Comparison of ENCODE assay signal across 23 cellular contexts in genomic region chr3:26376131-26376530, GRCh38.
"Had no signal": no experiment of that assay in that cellular context is flagged by ENCODE, and none has a peak within 500 bp of the region (broad histone marks: within the 10 kb centered on the region; RNA-seq: fewer than 3 reads in every experiment).

No MANE protein-coding gene starts in this region.

- H3K4me1 ChIP-seq: adrenal gland, breast epithelium had no signal

- H3K9me3 Mint-ChIP-seq: activated CD4-positive, alpha-beta memory T cell treated with anti-CD3 and anti-CD28 coated beads, Interleukin-2, amount 10 ng/mL, durations not matched to agents 7 days and 5 days; activated naive CD8-positive, alpha-beta T cell treated with anti-CD3 and anti-CD28 coated beads for 36 hours had no signal

- H3K9me3 ChIP-seq: adrenal gland, breast epithelium had no signal

- H3K27me3 ChIP-seq: adrenal gland, breast epithelium had no signal

- H3K36me3 ChIP-seq: adrenal gland, breast epithelium had no signal

- H3K36me3 Mint-ChIP-seq: activated naive CD4-positive, alpha-beta T cell treated with anti-CD3 and anti-CD28 coated beads, Interleukin-2, amount 10 ng/mL, durations not matched to agents 7 days and 5 days; activated naive CD8-positive, alpha-beta T cell treated with anti-CD3 and anti-CD28 coated beads for 36 hours; T-cell had no signal

- H3K27me3 Mint-ChIP-seq: activated CD4-positive, alpha-beta memory T cell treated with anti-CD3 and anti-CD28 coated beads, Interleukin-2, amount 10 ng/mL, durations not matched to agents 7 days and 5 days; activated naive CD4-positive, alpha-beta T cell treated with anti-CD3 and anti-CD28 coated beads, Interleukin-2, amount 10 ng/mL, durations not matched to agents 7 days and 5 days; activated T-helper 17 cell treated with anti-CD3 and anti-CD28 coated beads, Interleukin-2, amount 50 U/mL, for 72 hours; T-cell had no signal

- H3K27ac Mint-ChIP-seq: activated CD4-positive, alpha-beta memory T cell treated with anti-CD3 and anti-CD28 coated beads, Interleukin-2, amount 10 ng/mL, durations not matched to agents 7 days and 5 days; activated naive CD4-positive, alpha-beta T cell treated with anti-CD3 and anti-CD28 coated beads, Interleukin-2, amount 10 ng/mL, durations not matched to agents 7 days and 5 days; activated naive CD8-positive, alpha-beta T cell treated with anti-CD3 and anti-CD28 coated beads for 36 hours; activated T-helper 17 cell treated with anti-CD3 and anti-CD28 coated beads, Interleukin-2, amount 50 U/mL, for 72 hours; T-cell had no signal

- H3K4me3 ChIP-seq: adrenal gland, breast epithelium had no signal

- H3K27ac ChIP-seq: adrenal gland, breast epithelium had no signal

- H3K4me3 Mint-ChIP-seq: activated CD4-positive, alpha-beta memory T cell treated with anti-CD3 and anti-CD28 coated beads, Interleukin-2, amount 10 ng/mL, durations not matched to agents 7 days and 5 days; activated naive CD4-positive, alpha-beta T cell treated with anti-CD3 and anti-CD28 coated beads, Interleukin-2, amount 10 ng/mL, durations not matched to agents 7 days and 5 days; activated naive CD8-positive, alpha-beta T cell treated with anti-CD3 and anti-CD28 coated beads for 36 hours; activated T-helper 17 cell treated with anti-CD3 and anti-CD28 coated beads, Interleukin-2, amount 50 U/mL, for 72 hours; T-cell had no signal

- ATAC-seq: activated T-helper 17 cell treated with anti-CD3 and anti-CD28 coated beads, Interleukin-2, amount 50 U/mL, for 72 hours; T-cell had no signal

- DNase-seq: activated CD4-positive, alpha-beta memory T cell treated with anti-CD3 and anti-CD28 coated beads, Interleukin-2, amount 10 ng/mL, durations not matched to agents 7 days and 5 days; activated CD4-positive, alpha-beta T cell treated with anti-CD3 and anti-CD28 coated beads, Interleukin-2, amount 50 U/mL, for 1 hour; activated CD4-positive, CD25-positive, alpha-beta regulatory T cell; activated gamma-delta T cell; activated naive CD4-positive, alpha-beta T cell treated with anti-CD3 and anti-CD28 coated beads, Interleukin-2, amount 10 ng/mL, durations not matched to agents 7 days and 5 days; activated naive CD8-positive, alpha-beta T cell treated with anti-CD3 and anti-CD28 coated beads for 36 hours; activated T-cell treated with anti-CD3 and anti-CD28 coated beads for 4 hours; activated T-cell treated with anti-CD3 and anti-CD28 coated beads, Interleukin-2, amount 50 U/mL, for 48 hours; adrenal gland; anterior cingulate cortex; KG1; NCI-H1092; NCI-H1417; NCI-H2171; NCI-H2227 treated with DMSO at 0.1 percent for 48 hours; NCI-H526 treated with DMSO at 0.1 percent for 48 hours; NCI-H82; SIG-M5; T-cell; T-helper 2 cell; T1000 had no signal

- H3K4me1 Mint-ChIP-seq: activated CD4-positive, alpha-beta memory T cell treated with anti-CD3 and anti-CD28 coated beads, Interleukin-2, amount 10 ng/mL, durations not matched to agents 7 days and 5 days; activated naive CD4-positive, alpha-beta T cell treated with anti-CD3 and anti-CD28 coated beads, Interleukin-2, amount 10 ng/mL, durations not matched to agents 7 days and 5 days; activated naive CD8-positive, alpha-beta T cell treated with anti-CD3 and anti-CD28 coated beads for 36 hours; activated T-helper 17 cell treated with anti-CD3 and anti-CD28 coated beads, Interleukin-2, amount 50 U/mL, for 72 hours; T-cell had no signal
